Comparison of ENCODE assay signal across 8 cellular contexts in genomic region chrX:75156537-75156945, GRCh38. TPM values are rescaled to one million over a fixed set of nuclear protein-coding genes. Genes with fewer than 3 reads are reported as not detected.
A peak's percentile ranks its signal among the peaks of the same experiment; 100 is the strongest.
DNase-seq lines count a peak whose midpoint lies in the region; ATAC-seq, FAIRE-seq and TF ChIP-seq lines count a peak whose summit lies in the region.

No MANE protein-coding gene starts in this region.

- RAD21 ChIA-PET in GM12878 (lab: Charles Lee; ENCODE audit: unreplicated experiment) = no interaction called here

- peaks cover 7% of the 10 kb centered on the region for H3K36me3 Mint-ChIP-seq in stimulated activated effector memory CD8-positive, alpha-beta T cell treated with anti-CD3 and anti-CD28 coated beads, Interleukin-12 subunit alpha, Interleukin-12 subunit beta, amount 100 ng/mL, for 72 hours

- no peak for TF ChIP-seq EP300 in GM12878 (IDR thresholded peaks at IDR 0.05; ENCODE audit: borderline replicate concordance in 1 of 2, control insufficient read depth in 1 of 2, low read depth in 2 of 2, low read length in 2 of 2)

- H3K27ac Mint-ChIP-seq in stimulated activated effector memory CD8-positive, alpha-beta T cell treated with anti-CD3 and anti-CD28 coated beads, Interleukin-12 subunit alpha, Interleukin-12 subunit beta, amount 100 ng/mL, for 72 hours = peak overlapping the region; percentile 99

- POLR2A ChIA-PET in GM12878 (lab: Charles Lee) = no interaction called here

- no peaks in the 10 kb centered on the region for H3K36me3 ChIP-seq in GM12878 (ENCODE audit: control insufficient read depth in 2 of 2, insufficient read depth in 2 of 2, low read length in 1 of 2)

- peaks cover 17% of the 10 kb centered on the region for H3K79me2 ChIP-seq in GM12878 (ENCODE audit: control insufficient read depth, insufficient read depth, low read length)

- no peaks in the 10 kb centered on the region for H3K9me3 ChIP-seq in GM12878 (replicated peaks; ENCODE audit: control insufficient read depth, insufficient read depth, low read length)

- SMC1A ChIA-PET in GM12878 (lab: Charles Lee; ENCODE audit: uncharacterized antibody, unreplicated experiment) = interaction anchor here (0.6 to 1.1 kb wide), 2 partner anchors 8 to 11 kb away, joined by 3 read pairs; no protein-coding TSS in a partner anchor

- no peaks in the 10 kb centered on the region for H4K20me1 ChIP-seq in GM12878 (ENCODE audit: control insufficient read depth, insufficient read depth)

- H2AFZ ChIP-seq in GM12878 (ENCODE audit: control insufficient read depth, low read depth, low read length) = peak overlapping the region; percentile 81

- no peak for FAIRE-seq in GM12878 (lab: Jason Lieb, UNC)
- FAIRE-seq in islet of Langerhans (lab: Jason Lieb, UNC) = peak; percentile 96
- no peak for FAIRE-seq in GM12892 (lab: Jason Lieb, UNC)

- H3K27ac ChIP-seq in GM12878 (ENCODE audit: control insufficient read depth, insufficient read depth) = peak overlapping the region; percentile 74

- peak overlapping the region; percentile 99 for H3K4me3 Mint-ChIP-seq in stimulated activated effector memory CD8-positive, alpha-beta T cell treated with anti-CD3 and anti-CD28 coated beads, Interleukin-12 subunit alpha, Interleukin-12 subunit beta, amount 100 ng/mL, for 72 hours

- no peak for TF ChIP-seq CTCF in GM12878 (IDR thresholded peaks at IDR 0.05 in 2 of 3, conservative IDR thresholded peaks at IDR 0.05 in 1 of 3; ENCODE audit: control insufficient read depth in 2 of 3, extremely low read depth in 1 of 3, insufficient read depth in 1 of 3, low read depth in 3 of 3, low read length in 3 of 3)

- TSS peak; percentile 93 for BruUV-seq in GM12878 (replicated peaks; lab: Mats Ljungman, UMichigan)

- CTCF ChIA-PET in GM12878 (lab: Yijun Ruan, JAX) = no interaction called here

- no peaks in the 10 kb centered on the region for H3K9me3 Mint-ChIP-seq in stimulated activated effector memory CD8-positive, alpha-beta T cell treated with anti-CD3 and anti-CD28 coated beads, Interleukin-12 subunit alpha, Interleukin-12 subunit beta, amount 100 ng/mL, for 72 hours

- H3K4me1 Mint-ChIP-seq in stimulated activated effector memory CD8-positive, alpha-beta T cell treated with anti-CD3 and anti-CD28 coated beads, Interleukin-12 subunit alpha, Interleukin-12 subunit beta, amount 100 ng/mL, for 72 hours = peaks cover 17% of the 10 kb centered on the region

- peak overlapping the region; percentile 74 for H3K4me3 ChIP-seq in GM12878

- TF ChIP-seq RAD21 in GM12878 (IDR thresholded peaks at IDR 0.05; ENCODE audit: insufficient read depth, low read depth, low read length) = no peak

- in situ Hi-C loops in GM12878 (cut with MboI) = no loop called here

- DNase-seq in NCI-H2227 treated with DMSO at 0.1 percent for 48 hours (lab: John Stamatoyannopoulos, UW) = peak; percentile 40
- no peak for DNase-seq in NCI-H2227 (lab: John Stamatoyannopoulos, UW; ENCODE audit: unreplicated experiment)
- peak; percentile 19 for DNase-seq in LHCN-M2 (ENCODE audit: low read depth)
- no peak for DNase-seq in GM12878 (ENCODE audit: low read depth, low spot score)
- DNase-seq in stimulated activated effector memory CD8-positive, alpha-beta T cell treated with anti-CD3 and anti-CD28 coated beads, Interleukin-12 subunit alpha, Interleukin-12 subunit beta, amount 100 ng/mL, for 72 hours (ENCODE audit: low spot score in 2 of 2) = no peak
- DNase-seq in GM12892 (ENCODE audit: insufficient read length) = no peak

- WGBS in GM12878 (ENCODE audit: insufficient coverage, insufficient replicate concordance, low lambda C conversion rate, missing lambda C conversion rate) = 27% methylated on average over 7 of the region's 7 CpGs

- ATAC-seq in GM12878 (no peak), GM19455 (IDR thresholded peaks at IDR 0.05; ENCODE audit: unreplicated experiment) (no peak)
- no peak for ATAC-seq in stimulated activated effector memory CD8-positive, alpha-beta T cell treated with anti-CD3 and anti-CD28 coated beads, Interleukin-12 subunit alpha, Interleukin-12 subunit beta, amount 100 ng/mL, for 72 hours

- peak overlapping the region; percentile 67 for H3K4me2 ChIP-seq in GM12878 (ENCODE audit: control insufficient read depth, insufficient read depth)

- no peak for TF ChIP-seq POLR2A in GM12878 (IDR thresholded peaks at IDR 0.05; ENCODE audit: low read depth, low read length)
- TF ChIP-seq POLR2A in GM12892 (IDR thresholded peaks at IDR 0.05; ENCODE audit: low read depth, low read length) = no peak

- intact Hi-C loops in GM12878 (cut with micrococcal nuclease; ENCODE audit: unreplicated experiment) = loop anchor here (5.0 kb wide), 3 partner anchors 116 to 544 kb away; partner anchors contain the start of genes RLIM and UPRT

- H3K9ac ChIP-seq in GM12878 (ENCODE audit: control insufficient read depth, insufficient read depth, low read length) = peak overlapping the region; percentile 75

- no peaks in the 10 kb centered on the region for H3K27me3 ChIP-seq in GM12878 (replicated peaks in 1 of 2; ENCODE audit: control insufficient read depth in 2 of 2, insufficient read depth in 2 of 2, low read length in 1 of 2)

- H3K4me1 ChIP-seq in GM12878 (ENCODE audit: control insufficient read depth, insufficient read depth, low read length) = no peaks in the 10 kb centered on the region; the same call in 1 of the 2 replicates

TF ChIP-seq in GM12878, 131 proteins besides CTCF, POLR2A, EP300 and RAD21 (continues in another document):
- TF ChIP-seq, protein P1, sequence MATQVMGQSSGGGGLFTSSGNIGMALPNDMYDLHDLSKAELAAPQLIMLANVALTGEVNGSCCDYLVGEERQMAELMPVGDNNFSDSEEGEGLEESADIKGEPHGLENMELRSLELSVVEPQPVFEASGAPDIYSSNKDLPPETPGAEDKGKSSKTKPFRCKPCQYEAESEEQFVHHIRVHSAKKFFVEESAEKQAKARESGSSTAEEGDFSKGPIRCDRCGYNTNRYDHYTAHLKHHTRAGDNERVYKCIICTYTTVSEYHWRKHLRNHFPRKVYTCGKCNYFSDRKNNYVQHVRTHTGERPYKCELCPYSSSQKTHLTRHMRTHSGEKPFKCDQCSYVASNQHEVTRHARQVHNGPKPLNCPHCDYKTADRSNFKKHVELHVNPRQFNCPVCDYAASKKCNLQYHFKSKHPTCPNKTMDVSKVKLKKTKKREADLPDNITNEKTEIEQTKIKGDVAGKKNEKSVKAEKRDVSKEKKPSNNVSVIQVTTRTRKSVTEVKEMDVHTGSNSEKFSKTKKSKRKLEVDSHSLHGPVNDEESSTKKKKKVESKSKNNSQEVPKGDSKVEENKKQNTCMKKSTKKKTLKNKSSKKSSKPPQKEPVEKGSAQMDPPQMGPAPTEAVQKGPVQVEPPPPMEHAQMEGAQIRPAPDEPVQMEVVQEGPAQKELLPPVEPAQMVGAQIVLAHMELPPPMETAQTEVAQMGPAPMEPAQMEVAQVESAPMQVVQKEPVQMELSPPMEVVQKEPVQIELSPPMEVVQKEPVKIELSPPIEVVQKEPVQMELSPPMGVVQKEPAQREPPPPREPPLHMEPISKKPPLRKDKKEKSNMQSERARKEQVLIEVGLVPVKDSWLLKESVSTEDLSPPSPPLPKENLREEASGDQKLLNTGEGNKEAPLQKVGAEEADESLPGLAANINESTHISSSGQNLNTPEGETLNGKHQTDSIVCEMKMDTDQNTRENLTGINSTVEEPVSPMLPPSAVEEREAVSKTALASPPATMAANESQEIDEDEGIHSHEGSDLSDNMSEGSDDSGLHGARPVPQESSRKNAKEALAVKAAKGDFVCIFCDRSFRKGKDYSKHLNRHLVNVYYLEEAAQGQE (IDR thresholded peaks at IDR 0.05; ENCODE audit: low read depth, low read length) = no peak
- no peak for TF ChIP-seq TCF7 (IDR thresholded peaks at IDR 0.05; ENCODE audit: borderline replicate concordance)
- TF ChIP-seq MYC (IDR thresholded peaks at IDR 0.05; ENCODE audit: insufficient read depth, insufficient read length, insufficient replicate concordance, low read length, severe bottlenecking) = no peak
- TF ChIP-seq JUNB (IDR thresholded peaks at IDR 0.05) = no peak
- no peak for TF ChIP-seq CBFB (IDR thresholded peaks at IDR 0.05; ENCODE audit: low read depth)
- no peak for TF ChIP-seq SMAD1 (IDR thresholded peaks at IDR 0.05; ENCODE audit: low read depth, partially characterized antibody)
- no peak for TF ChIP-seq POU2F2 (IDR thresholded peaks at IDR 0.05; ENCODE audit: borderline replicate concordance, low read depth, low read length)

RNA-seq across cellular contexts. Expression of gene ABCB7, which starts 0.5 kb away (rescaled TPM):
- 14.6 and 15.5 TPM in 2 replicates for total RNA-seq in LHCN-M2 (2014; rRNA removed)
- 9.2 TPM for polyA plus RNA-seq in LHCN-M2 (2012)
- 80.2 and 89.5 TPM in 2 replicates for total RNA-seq in GM12878 (2013; cell fraction: nucleolus; rRNA removed)
- total RNA-seq in GM12878 (2014; rRNA removed) = 31.6 and 34.0 TPM in 2 replicates
- 26.0 and 30.1 TPM in 2 replicates for total RNA-seq in GM12878 (2014; rRNA removed; fragmentation: Illumina TruSeq; extraction: Trizol)
- 30.1 and 32.9 TPM in 2 replicates for total RNA-seq in GM12878 (2021)
- 21.2 TPM for polyA plus RNA-seq in GM12878 (2011; ENCODE audit: low read depth)
- polyA plus RNA-seq in GM12878 (2011; rRNA removed) = 62.7 and 66.4 TPM in 2 replicates
- 32.0 and 36.3 TPM in 2 replicates for polyA plus RNA-seq in GM12878 (2011; cell fraction: cytosol; rRNA removed)
- polyA plus RNA-seq in GM12878 (2011; cell fraction: nucleus; rRNA removed) = 46.4 and 69.3 TPM in 2 replicates
- 27.3 and 32.5 TPM in 2 replicates for polyA plus RNA-seq in GM12878 (2012)
- 27.4 and 34.1 TPM in 2 replicates for polyA plus RNA-seq in GM12878 (2014; fragmentation: Illumina TruSeq; extraction: Trizol)
- 10 to 100 TPM; 31.1 to 34.6 TPM for polyA plus RNA-seq in GM12878 (2014; fragmentation: Nextera tagmentation; extraction: Ambion mirVana)
- polyA plus RNA-seq in GM12878 (2014; rRNA removed) = 29.9 and 36.8 TPM in 2 replicates
- polyA plus RNA-seq in GM12878 (2016; fragmentation: Nextera tagmentation; extraction: Ambion mirVana) = 10 to 100 TPM; 16.8 to 17.0 TPM
- polyA minus RNA-seq in GM12878 (2011; rRNA and poly(A)+ RNA removed) = 41.3 and 55.8 TPM in 2 replicates
- polyA minus RNA-seq in GM12878 (2011; cell fraction: cytosol; rRNA and poly(A)+ RNA removed) = 13.7 and 16.6 TPM in 2 replicates
- polyA minus RNA-seq in GM12878 (2011; cell fraction: nucleus; rRNA and poly(A)+ RNA removed) = 23.2 and 38.9 TPM in 2 replicates
- 30.9 TPM for polyA plus RNA-seq in GM12892 (2012; ENCODE audit: missing spikeins)

Comparison
In these comparisons a context has a peak if more than half of its experiments do, and no peak if none do; other contexts are left out.
1. DNase-seq: peak in NCI-H2227 treated with DMSO at 0.1 percent for 48 hours (single experiment) and LHCN-M2 (single experiment); none in NCI-H2227 (single experiment), GM12878 (single experiment), stimulated activated effector memory CD8-positive, alpha-beta T cell treated with anti-CD3 and anti-CD28 coated beads, Interleukin-12 subunit alpha, Interleukin-12 subunit beta, amount 100 ng/mL, for 72 hours (0 of 2) and GM12892 (single experiment).